Comparison of ENCODE assay signal across 1 cellular context in the genomic region with DNA sequence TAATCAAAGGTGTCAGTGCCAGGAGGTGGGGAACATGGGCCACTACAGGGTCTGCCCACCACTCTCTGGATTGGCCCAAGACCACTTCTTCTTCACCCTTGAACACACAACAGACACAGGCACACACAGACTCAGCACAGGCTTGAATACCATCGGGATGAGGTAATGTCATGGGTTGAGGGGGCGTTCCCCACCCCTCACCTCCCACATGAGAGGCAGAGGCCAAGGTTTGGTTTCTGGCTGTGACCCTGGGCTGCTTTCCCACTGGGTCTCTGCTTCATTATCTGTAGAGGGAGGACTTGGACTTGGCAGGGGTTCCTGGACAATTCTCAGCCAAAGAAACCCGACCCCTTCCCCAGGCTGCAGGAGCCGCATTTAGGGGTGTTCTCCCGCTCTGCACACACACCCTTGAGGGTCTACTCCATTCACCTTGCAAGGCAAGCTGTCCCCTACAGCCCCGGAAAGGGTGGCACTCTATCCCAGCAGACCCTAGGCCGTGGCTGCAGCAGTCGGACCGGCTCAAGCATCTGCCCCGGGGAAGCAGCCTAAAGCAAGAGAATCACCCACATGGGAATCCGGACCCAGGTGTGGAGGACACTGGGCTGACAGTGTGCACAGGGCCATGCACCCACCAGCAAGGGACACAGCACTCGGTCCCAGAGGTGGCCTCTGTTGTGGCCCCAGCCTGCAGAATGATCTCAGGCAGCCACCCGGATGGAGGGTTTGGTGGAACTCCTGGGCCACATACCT.
TF ChIP-seq lines count a peak whose summit lies in the region.

No MANE protein-coding gene starts in this region.

TF ChIP-seq in HepG2, 621 proteins besides CTCF, POLR2A, EP300 and RAD21 (continued from another document):
- TF ChIP-seq, protein P1, sequence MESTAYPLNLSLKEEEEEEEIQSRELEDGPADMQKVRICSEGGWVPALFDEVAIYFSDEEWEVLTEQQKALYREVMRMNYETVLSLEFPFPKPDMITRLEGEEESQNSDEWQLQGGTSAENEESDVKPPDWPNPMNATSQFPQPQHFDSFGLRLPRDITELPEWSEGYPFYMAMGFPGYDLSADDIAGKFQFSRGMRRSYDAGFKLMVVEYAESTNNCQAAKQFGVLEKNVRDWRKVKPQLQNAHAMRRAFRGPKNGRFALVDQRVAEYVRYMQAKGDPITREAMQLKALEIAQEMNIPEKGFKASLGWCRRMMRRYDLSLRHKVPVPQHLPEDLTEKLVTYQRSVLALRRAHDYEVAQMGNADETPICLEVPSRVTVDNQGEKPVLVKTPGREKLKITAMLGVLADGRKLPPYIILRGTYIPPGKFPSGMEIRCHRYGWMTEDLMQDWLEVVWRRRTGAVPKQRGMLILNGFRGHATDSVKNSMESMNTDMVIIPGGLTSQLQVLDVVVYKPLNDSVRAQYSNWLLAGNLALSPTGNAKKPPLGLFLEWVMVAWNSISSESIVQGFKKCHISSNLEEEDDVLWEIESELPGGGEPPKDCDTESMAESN (CRISPR knock-in tag; conservative IDR thresholded peaks at IDR 0.05) = no peak
- TF ChIP-seq SKI (IDR thresholded peaks at IDR 0.05; ENCODE audit: partially characterized antibody) (no peak), ZNF451 (CRISPR knock-in tag; IDR thresholded peaks at IDR 0.05) (no peak)
